Comparison of ENCODE assay signal across 22 cellular contexts in genomic region chr1:187862506-187862905, GRCh38.
"Had no signal": no experiment of that assay in that cellular context is flagged by ENCODE, and none has a peak within 500 bp of the region (broad histone marks: within the 10 kb centered on the region; RNA-seq: fewer than 3 reads in every experiment).

No MANE protein-coding gene starts in this region.

- H3K36me3 Mint-ChIP-seq: naive B cell had no signal

- H3K36me3 ChIP-seq: ascending aorta, right atrium auricular region, thyroid gland had no signal

- H3K27ac Mint-ChIP-seq: activated naive CD4-positive, alpha-beta T cell treated with anti-CD3 and anti-CD28 coated beads for 36 hours; naive B cell; progenitor cell of endocrine pancreas had no signal

- DNase-seq: activated CD4-positive, alpha-beta T cell treated with anti-CD3 and anti-CD28 coated beads, Interleukin-2, amount 50 U/mL, for 1 hour; activated CD4-positive, CD25-positive, alpha-beta regulatory T cell treated with anti-CD3 and anti-CD28 coated beads, Interleukin-2, amount 50 U/mL, for 72 hours; activated CD8-positive, alpha-beta memory T cell treated with anti-CD3 and anti-CD28 coated beads, Interleukin-2, amount 50 U/mL, for 4 hours; activated naive CD4-positive, alpha-beta T cell treated with anti-CD3 and anti-CD28 coated beads for 36 hours; activated T-cell treated with anti-CD3 and anti-CD28 coated beads, Interleukin-2, amount 50 U/mL, for 4 hours; cerebellar nuclear complex; effector CD8-positive, alpha-beta T cell; foreskin melanocyte; glutamatergic neuron; hypothalamus; mucosa of descending colon; naive B cell; stimulated activated CD4-positive, alpha-beta T cell treated with anti-CD3 and anti-CD28 coated beads, Interleukin-2, amount 100 ng/mL, for 24 hours; stimulated activated naive CD4-positive, alpha-beta T cell treated with Interleukin-2 at 50 U/mL for 16 hours; T-helper 2 cell; thyroid gland had no signal

- H3K4me1 Mint-ChIP-seq: naive B cell, neural crest cell had no signal

- H3K4me1 ChIP-seq: ascending aorta, right atrium auricular region, thyroid gland had no signal

- H3K27ac ChIP-seq: ascending aorta, right atrium auricular region, thyroid gland, VCaP had no signal

- ATAC-seq: activated T-cell treated with anti-CD3 and anti-CD28 coated beads, Interleukin-2, amount 50 U/mL, for 4 hours; mucosa of descending colon had no signal

- H3K27me3 ChIP-seq: ascending aorta, right atrium auricular region, thyroid gland had no signal

- H3K4me3 ChIP-seq: ascending aorta, lung, mucosa of descending colon, right atrium auricular region, thyroid gland had no signal

- H3K9me3 ChIP-seq: ascending aorta, mucosa of descending colon, right atrium auricular region, thyroid gland had no signal

- H3K27me3 Mint-ChIP-seq: naive B cell, progenitor cell of endocrine pancreas had no signal

- H3K4me3 Mint-ChIP-seq: activated naive CD4-positive, alpha-beta T cell treated with anti-CD3 and anti-CD28 coated beads for 36 hours; activated T-cell treated with anti-CD3 and anti-CD28 coated beads, Interleukin-2, amount 50 U/mL, for 4 hours; naive B cell; neural crest cell had no signal
